22 cellular contexts compared by ENCODE assay signal in genomic region chr2:233263045-233263570, GRCh38. TPM values are rescaled to one million over a fixed set of nuclear protein-coding genes. Genes with fewer than 3 reads are reported as not detected.
DNase-seq lines count a peak whose midpoint lies in the region; ATAC-seq and TF ChIP-seq lines count a peak whose summit lies in the region.
"Had no signal": no experiment of that assay in that cellular context is flagged by ENCODE, and none has a peak within 500 bp of the region (broad histone marks: within the 10 kb centered on the region; RNA-seq: fewer than 3 reads in every experiment).

No MANE protein-coding gene starts in this region.

- no peak overlapping the region for H3K27ac ChIP-seq in CD4-positive, CD25-positive, alpha-beta regulatory T cell (ENCODE audit: insufficient read depth, low read length, poor library complexity, severe bottlenecking)
- no peak overlapping the region for H3K27ac ChIP-seq in CD4-positive, alpha-beta T cell (ENCODE audit: low read depth, low read length)
- H3K27ac ChIP-seq: adrenal gland, brain microvascular endothelial cell, testis had no signal

- DNase-seq in CD4-positive, CD25-positive, alpha-beta regulatory T cell = no peak
- no peak for DNase-seq in CD4-positive, alpha-beta T cell
- no peak for DNase-seq in activated CD8-positive, alpha-beta T cell treated with anti-CD3 and anti-CD28 coated beads for 36 hours
- DNase-seq in immature natural killer cell (no peak), GOT3 (lab: John Stamatoyannopoulos, UW) (no peak), GM19238 (ENCODE audit: insufficient read length, low spot score) (no peak)
- no peak for DNase-seq in activated effector memory CD4-positive, alpha-beta T cell treated with Interleukin-2 at 50 U/mL for 16 hours
- DNase-seq: activated CD4-positive, CD25-positive, alpha-beta regulatory T cell; adrenal gland; brain microvascular endothelial cell; effector CD8-positive, alpha-beta T cell; foreskin melanocyte; mesendoderm; NCI-H1417 treated with DMSO at 0.1 percent for 48 hours; NCI-H446; NCI-H82; testis had no signal

- H3K9me3 ChIP-seq in CD4-positive, CD25-positive, alpha-beta regulatory T cell (ENCODE audit: control insufficient read depth in 2 of 2, low read length in 2 of 2) = no peaks in the 10 kb centered on the region
- no peaks in the 10 kb centered on the region for H3K9me3 ChIP-seq in CD4-positive, alpha-beta T cell (ENCODE audit: control insufficient read depth, low read length)
- H3K9me3 ChIP-seq: adrenal gland, testis had no signal

- H3K4me3 ChIP-seq in CD4-positive, CD25-positive, alpha-beta regulatory T cell (ENCODE audit: low read depth, low read length) = no peak overlapping the region
- H3K4me3 ChIP-seq: adrenal gland, testis had no signal

- ATAC-seq in CD4-positive, CD25-positive, alpha-beta regulatory T cell (ENCODE audit: low read depth in 2 of 2) = no peak
- ATAC-seq in CD4-positive, alpha-beta T cell (ENCODE audit: poor library complexity) = no peak
- ATAC-seq in activated CD8-positive, alpha-beta T cell treated with anti-CD3 and anti-CD28 coated beads for 36 hours = no peak
- ATAC-seq: esophagus mucosa, SK-N-SH treated with all-trans-retinoic acid at 6 μM for 48 hours had no signal

- H3K9me3 Mint-ChIP-seq in CD4-positive, CD25-positive, alpha-beta regulatory T cell = no peaks in the 10 kb centered on the region
- H3K9me3 Mint-ChIP-seq in CD4-positive, alpha-beta T cell = no peaks in the 10 kb centered on the region
- no peaks in the 10 kb centered on the region for H3K9me3 Mint-ChIP-seq in activated CD8-positive, alpha-beta T cell treated with anti-CD3 and anti-CD28 coated beads for 36 hours
- no peaks in the 10 kb centered on the region for H3K9me3 Mint-ChIP-seq in immature natural killer cell
- H3K9me3 Mint-ChIP-seq: CD14-positive monocyte had no signal

- CTCF ChIA-PET in CD4-positive, alpha-beta T cell (lab: Charles Lee) = interaction anchor here (1.2 kb wide), 1 partner anchor 13 kb away, joined by 3 read pairs; no protein-coding TSS in a partner anchor
- CTCF ChIA-PET in activated CD8-positive, alpha-beta T cell treated with anti-CD3 and anti-CD28 coated beads for 36 hours (lab: Charles Lee) = interaction anchor here (6.2 kb wide), 1 partner anchor 10 kb away, joined by 30 read pairs; the partner anchor contains the start of gene ATG16L1

- intact Hi-C loops in CD4-positive, alpha-beta T cell (cut with DNase I, micrococcal nuclease) = no loop called here
- intact Hi-C loops in activated CD8-positive, alpha-beta T cell treated with anti-CD3 and anti-CD28 coated beads for 36 hours (cut with micrococcal nuclease) = no loop called here

- no peaks in the 10 kb centered on the region for H3K27me3 ChIP-seq in CD4-positive, CD25-positive, alpha-beta regulatory T cell (ENCODE audit: control insufficient read depth, insufficient read depth, low read length)
- H3K27me3 ChIP-seq in CD4-positive, alpha-beta T cell (ENCODE audit: control insufficient read depth, insufficient read depth, low read length) = no peaks in the 10 kb centered on the region
- H3K27me3 ChIP-seq: adrenal gland, brain microvascular endothelial cell, testis had no signal

- peaks cover 84% of the 10 kb centered on the region for H3K36me3 ChIP-seq in CD4-positive, CD25-positive, alpha-beta regulatory T cell (ENCODE audit: control insufficient read depth, insufficient read depth, low read length)

- H3K4me3 Mint-ChIP-seq in CD4-positive, CD25-positive, alpha-beta regulatory T cell = peak overlapping the region in 2 of 4 donors; percentile 8 to 12
- no peak overlapping the region for H3K4me3 Mint-ChIP-seq in CD4-positive, alpha-beta T cell
- H3K4me3 Mint-ChIP-seq in activated CD8-positive, alpha-beta T cell treated with anti-CD3 and anti-CD28 coated beads for 36 hours = no peak overlapping the region
- H3K4me3 Mint-ChIP-seq in immature natural killer cell = peak overlapping the region in 1 of 5 donors; percentile 25
- H3K4me3 Mint-ChIP-seq: CD14-positive monocyte had no signal

- peaks cover 22% of the 10 kb centered on the region for H3K4me1 ChIP-seq in CD4-positive, CD25-positive, alpha-beta regulatory T cell (ENCODE audit: control insufficient read depth, insufficient read depth, low read length, poor library complexity, severe bottlenecking)
- H3K4me1 ChIP-seq: adrenal gland, testis had no signal

- POLR2A ChIA-PET in CD4-positive, alpha-beta T cell (lab: Charles Lee) = interaction anchor here (1.7 kb wide), 1 partner anchor 68 kb away, joined by 3 read pairs; no protein-coding TSS in a partner anchor
- POLR2A ChIA-PET in activated CD8-positive, alpha-beta T cell treated with anti-CD3 and anti-CD28 coated beads for 36 hours (lab: Charles Lee) = interaction anchor here (1.3 to 1.9 kb wide), 2 partner anchors 9 to 94 kb away, joined by 5 to 11 read pairs; no protein-coding TSS in a partner anchor

- H3K27ac Mint-ChIP-seq in CD4-positive, CD25-positive, alpha-beta regulatory T cell = peak overlapping the region; percentile 76 to 96 (median 89)
- H3K27ac Mint-ChIP-seq in CD4-positive, alpha-beta T cell = peak overlapping the region; percentile 55
- peak overlapping the region; percentile 55 for H3K27ac Mint-ChIP-seq in activated CD8-positive, alpha-beta T cell treated with anti-CD3 and anti-CD28 coated beads for 36 hours
- peak overlapping the region; percentile 78 to 91 (median 88) for H3K27ac Mint-ChIP-seq in immature natural killer cell

- no peak for TF ChIP-seq CTCF in CD4-positive, alpha-beta T cell (IDR thresholded peaks at IDR 0.05)
- TF ChIP-seq CTCF in activated CD8-positive, alpha-beta T cell treated with anti-CD3 and anti-CD28 coated beads for 36 hours (IDR thresholded peaks at IDR 0.05) = no peak

- peaks cover 78% of the 10 kb centered on the region for H3K36me3 Mint-ChIP-seq in CD4-positive, CD25-positive, alpha-beta regulatory T cell
- H3K36me3 Mint-ChIP-seq in CD4-positive, alpha-beta T cell (ENCODE audit: low read depth) = peaks cover 100% of the 10 kb centered on the region
- H3K36me3 Mint-ChIP-seq in activated CD8-positive, alpha-beta T cell treated with anti-CD3 and anti-CD28 coated beads for 36 hours (ENCODE audit: low read depth) = peaks cover 63% of the 10 kb centered on the region
- H3K36me3 Mint-ChIP-seq in immature natural killer cell = peaks cover 29 to 68% (median 45%) of the 10 kb centered on the region in 3 donors

- H3K4me1 Mint-ChIP-seq in CD4-positive, CD25-positive, alpha-beta regulatory T cell = peaks cover 29 to 70% (median 46%) of the 10 kb centered on the region in 4 donors
- H3K4me1 Mint-ChIP-seq in CD4-positive, alpha-beta T cell (ENCODE audit: low read depth) = peaks cover 74% of the 10 kb centered on the region
- H3K4me1 Mint-ChIP-seq in activated CD8-positive, alpha-beta T cell treated with anti-CD3 and anti-CD28 coated beads for 36 hours (ENCODE audit: low read depth) = peaks cover 57% of the 10 kb centered on the region
- H3K4me1 Mint-ChIP-seq in immature natural killer cell = peaks cover 56 to 69% of the 10 kb centered on the region in 2 donors

- H3K27me3 Mint-ChIP-seq in CD4-positive, CD25-positive, alpha-beta regulatory T cell = no peaks in the 10 kb centered on the region
- H3K27me3 Mint-ChIP-seq in CD4-positive, alpha-beta T cell = no peaks in the 10 kb centered on the region
- no peaks in the 10 kb centered on the region for H3K27me3 Mint-ChIP-seq in activated CD8-positive, alpha-beta T cell treated with anti-CD3 and anti-CD28 coated beads for 36 hours
- peaks cover 4 to 16% (median 12%) of the 10 kb centered on the region in 3 donors for H3K27me3 Mint-ChIP-seq in immature natural killer cell (ENCODE audit: low read depth in 3 of 3)

RNA-seq across cellular contexts. Expression of gene ATG16L1, which starts 11.6 kb away (rescaled TPM):
- 125 TPM for total RNA-seq in CD4-positive, CD25-positive, alpha-beta regulatory T cell
- polyA plus RNA-seq in CD4-positive, CD25-positive, alpha-beta regulatory T cell = 10 to 100 TPM; 15.2 to 23.5 (median 19.0) TPM
- total RNA-seq in CD4-positive, alpha-beta T cell = 100 to 1,000 TPM; 134 to 135 TPM
- 10 to 100 TPM; 22.1 to 24.4 TPM for total RNA-seq in activated CD8-positive, alpha-beta T cell treated with anti-CD3 and anti-CD28 coated beads for 36 hours
- polyA plus RNA-seq in immature natural killer cell = 10 to 100 TPM in 2 of 3 donors, 1 to 10 TPM in 1; 9.3 to 16.4 (median 13.2) TPM

RNA-seq across cellular contexts. Expression of gene SAG, which starts 44.5 kb away (rescaled TPM):
- total RNA-seq in CD4-positive, CD25-positive, alpha-beta regulatory T cell = 1.7 TPM
- not detected for polyA plus RNA-seq in CD4-positive, CD25-positive, alpha-beta regulatory T cell
- under 1 TPM; 0.03 to 0.22 TPM for total RNA-seq in CD4-positive, alpha-beta T cell
- not detected for total RNA-seq in activated CD8-positive, alpha-beta T cell treated with anti-CD3 and anti-CD28 coated beads for 36 hours
- not detected for polyA plus RNA-seq in immature natural killer cell
- total RNA-seq: adrenal gland, esophagus mucosa, osteocyte, renal cortical epithelial cell had no signal
